In the genomic region with DNA sequence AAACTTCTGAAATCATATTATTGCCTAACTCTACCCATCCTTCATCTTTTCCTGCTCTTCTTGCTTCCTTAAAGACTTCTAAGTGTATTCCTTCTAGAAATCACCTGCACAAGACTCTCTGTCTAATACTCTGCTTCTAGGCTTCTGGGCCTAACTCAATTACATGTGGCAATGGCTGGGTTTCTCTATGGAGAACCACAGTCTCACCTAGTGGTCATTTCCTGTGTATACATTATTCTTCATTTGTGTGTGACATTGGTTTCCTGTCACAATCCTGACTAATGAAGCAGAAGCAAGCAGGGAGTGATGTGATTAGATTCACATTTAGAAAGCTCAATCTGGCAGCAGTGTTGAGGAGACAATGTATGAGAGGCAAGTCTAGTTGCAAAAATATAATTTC, we compare ENCODE assay signal across 1 cellular context.
TF ChIP-seq lines count a peak whose summit lies in the region.

No MANE protein-coding gene starts in this region.

TF ChIP-seq in GM23338, 12 proteins besides CTCF, POLR2A, EP300 and RAD21 (continued from another document):
- TF ChIP-seq, protein P1, sequence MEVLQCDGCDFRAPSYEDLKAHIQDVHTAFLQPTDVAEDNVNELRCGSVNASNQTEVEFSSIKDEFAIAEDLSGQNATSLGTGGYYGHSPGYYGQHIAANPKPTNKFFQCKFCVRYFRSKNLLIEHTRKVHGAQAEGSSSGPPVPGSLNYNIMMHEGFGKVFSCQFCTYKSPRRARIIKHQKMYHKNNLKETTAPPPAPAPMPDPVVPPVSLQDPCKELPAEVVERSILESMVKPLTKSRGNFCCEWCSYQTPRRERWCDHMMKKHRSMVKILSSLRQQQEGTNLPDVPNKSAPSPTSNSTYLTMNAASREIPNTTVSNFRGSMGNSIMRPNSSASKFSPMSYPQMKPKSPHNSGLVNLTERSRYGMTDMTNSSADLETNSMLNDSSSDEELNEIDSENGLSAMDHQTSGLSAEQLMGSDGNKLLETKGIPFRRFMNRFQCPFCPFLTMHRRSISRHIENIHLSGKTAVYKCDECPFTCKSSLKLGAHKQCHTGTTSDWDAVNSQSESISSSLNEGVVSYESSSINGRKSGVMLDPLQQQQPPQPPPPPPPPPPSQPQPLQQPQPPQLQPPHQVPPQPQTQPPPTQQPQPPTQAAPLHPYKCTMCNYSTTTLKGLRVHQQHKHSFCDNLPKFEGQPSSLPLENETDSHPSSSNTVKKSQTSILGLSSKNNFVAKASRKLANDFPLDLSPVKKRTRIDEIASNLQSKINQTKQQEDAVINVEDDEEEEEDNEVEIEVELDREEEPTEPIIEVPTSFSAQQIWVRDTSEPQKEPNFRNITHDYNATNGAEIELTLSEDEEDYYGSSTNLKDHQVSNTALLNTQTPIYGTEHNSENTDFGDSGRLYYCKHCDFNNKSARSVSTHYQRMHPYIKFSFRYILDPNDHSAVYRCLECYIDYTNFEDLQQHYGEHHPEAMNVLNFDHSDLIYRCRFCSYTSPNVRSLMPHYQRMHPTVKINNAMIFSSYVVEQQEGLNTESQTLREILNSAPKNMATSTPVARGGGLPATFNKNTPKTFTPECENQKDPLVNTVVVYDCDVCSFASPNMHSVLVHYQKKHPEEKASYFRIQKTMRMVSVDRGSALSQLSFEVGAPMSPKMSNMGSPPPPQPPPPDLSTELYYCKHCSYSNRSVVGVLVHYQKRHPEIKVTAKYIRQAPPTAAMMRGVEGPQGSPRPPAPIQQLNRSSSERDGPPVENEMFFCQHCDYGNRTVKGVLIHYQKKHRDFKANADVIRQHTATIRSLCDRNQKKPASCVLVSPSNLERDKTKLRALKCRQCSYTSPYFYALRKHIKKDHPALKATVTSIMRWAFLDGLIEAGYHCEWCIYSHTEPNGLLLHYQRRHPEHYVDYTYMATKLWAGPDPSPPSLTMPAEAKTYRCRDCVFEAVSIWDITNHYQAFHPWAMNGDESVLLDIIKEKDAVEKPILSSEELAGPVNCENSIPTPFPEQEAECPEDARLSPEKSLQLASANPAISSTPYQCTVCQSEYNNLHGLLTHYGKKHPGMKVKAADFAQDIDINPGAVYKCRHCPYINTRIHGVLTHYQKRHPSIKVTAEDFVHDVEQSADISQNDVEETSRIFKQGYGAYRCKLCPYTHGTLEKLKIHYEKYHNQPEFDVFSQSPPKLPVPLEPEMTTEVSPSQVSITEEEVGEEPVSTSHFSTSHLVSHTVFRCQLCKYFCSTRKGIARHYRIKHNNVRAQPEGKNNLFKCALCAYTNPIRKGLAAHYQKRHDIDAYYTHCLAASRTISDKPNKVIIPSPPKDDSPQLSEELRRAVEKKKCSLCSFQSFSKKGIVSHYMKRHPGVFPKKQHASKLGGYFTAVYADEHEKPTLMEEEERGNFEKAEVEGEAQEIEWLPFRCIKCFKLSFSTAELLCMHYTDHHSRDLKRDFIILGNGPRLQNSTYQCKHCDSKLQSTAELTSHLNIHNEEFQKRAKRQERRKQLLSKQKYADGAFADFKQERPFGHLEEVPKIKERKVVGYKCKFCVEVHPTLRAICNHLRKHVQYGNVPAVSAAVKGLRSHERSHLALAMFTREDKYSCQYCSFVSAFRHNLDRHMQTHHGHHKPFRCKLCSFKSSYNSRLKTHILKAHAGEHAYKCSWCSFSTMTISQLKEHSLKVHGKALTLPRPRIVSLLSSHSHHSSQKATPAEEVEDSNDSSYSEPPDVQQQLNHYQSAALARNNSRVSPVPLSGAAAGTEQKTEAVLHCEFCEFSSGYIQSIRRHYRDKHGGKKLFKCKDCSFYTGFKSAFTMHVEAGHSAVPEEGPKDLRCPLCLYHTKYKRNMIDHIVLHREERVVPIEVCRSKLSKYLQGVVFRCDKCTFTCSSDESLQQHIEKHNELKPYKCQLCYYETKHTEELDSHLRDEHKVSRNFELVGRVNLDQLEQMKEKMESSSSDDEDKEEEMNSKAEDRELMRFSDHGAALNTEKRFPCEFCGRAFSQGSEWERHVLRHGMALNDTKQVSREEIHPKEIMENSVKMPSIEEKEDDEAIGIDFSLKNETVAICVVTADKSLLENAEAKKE (CRISPR knock-in tag; IDR thresholded peaks at IDR 0.05) = no peak
- TF ChIP-seq POLR2AphosphoS5 (IDR thresholded peaks at IDR 0.05; ENCODE audit: low read depth) (no peak), ZNF331 (CRISPR knock-in tag; IDR thresholded peaks at IDR 0.05; ENCODE audit: low read depth) (no peak), EZH2phosphoT487 (IDR thresholded peaks at IDR 0.05; ENCODE audit: unreplicated experiment) (no peak), STAT1 (IDR thresholded peaks at IDR 0.05; ENCODE audit: unreplicated experiment) (no peak)
- TF ChIP-seq, protein P2, sequence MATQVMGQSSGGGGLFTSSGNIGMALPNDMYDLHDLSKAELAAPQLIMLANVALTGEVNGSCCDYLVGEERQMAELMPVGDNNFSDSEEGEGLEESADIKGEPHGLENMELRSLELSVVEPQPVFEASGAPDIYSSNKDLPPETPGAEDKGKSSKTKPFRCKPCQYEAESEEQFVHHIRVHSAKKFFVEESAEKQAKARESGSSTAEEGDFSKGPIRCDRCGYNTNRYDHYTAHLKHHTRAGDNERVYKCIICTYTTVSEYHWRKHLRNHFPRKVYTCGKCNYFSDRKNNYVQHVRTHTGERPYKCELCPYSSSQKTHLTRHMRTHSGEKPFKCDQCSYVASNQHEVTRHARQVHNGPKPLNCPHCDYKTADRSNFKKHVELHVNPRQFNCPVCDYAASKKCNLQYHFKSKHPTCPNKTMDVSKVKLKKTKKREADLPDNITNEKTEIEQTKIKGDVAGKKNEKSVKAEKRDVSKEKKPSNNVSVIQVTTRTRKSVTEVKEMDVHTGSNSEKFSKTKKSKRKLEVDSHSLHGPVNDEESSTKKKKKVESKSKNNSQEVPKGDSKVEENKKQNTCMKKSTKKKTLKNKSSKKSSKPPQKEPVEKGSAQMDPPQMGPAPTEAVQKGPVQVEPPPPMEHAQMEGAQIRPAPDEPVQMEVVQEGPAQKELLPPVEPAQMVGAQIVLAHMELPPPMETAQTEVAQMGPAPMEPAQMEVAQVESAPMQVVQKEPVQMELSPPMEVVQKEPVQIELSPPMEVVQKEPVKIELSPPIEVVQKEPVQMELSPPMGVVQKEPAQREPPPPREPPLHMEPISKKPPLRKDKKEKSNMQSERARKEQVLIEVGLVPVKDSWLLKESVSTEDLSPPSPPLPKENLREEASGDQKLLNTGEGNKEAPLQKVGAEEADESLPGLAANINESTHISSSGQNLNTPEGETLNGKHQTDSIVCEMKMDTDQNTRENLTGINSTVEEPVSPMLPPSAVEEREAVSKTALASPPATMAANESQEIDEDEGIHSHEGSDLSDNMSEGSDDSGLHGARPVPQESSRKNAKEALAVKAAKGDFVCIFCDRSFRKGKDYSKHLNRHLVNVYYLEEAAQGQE (IDR thresholded peaks at IDR 0.05; ENCODE audit: unreplicated experiment) = no peak
